Comparison of ENCODE assay signal across 1 cellular context in genomic region chr19:19711934-19712828, GRCh38.
TF ChIP-seq lines count a peak whose summit lies in the region.

No MANE protein-coding gene starts in this region.

TF ChIP-seq in GM12891, 5 proteins besides CTCF, POLR2A, EP300 and RAD21 (continued from another document):
- TF ChIP-seq POLR2AphosphoS5 (IDR thresholded peaks at IDR 0.05; ENCODE audit: low read depth, low read length) (no peak), PAX5 (IDR thresholded peaks at IDR 0.05; ENCODE audit: insufficient read depth, low read length, severe bottlenecking) (no peak), TAF1 (IDR thresholded peaks at IDR 0.05; ENCODE audit: low read depth, low read length) (no peak)
